In genomic region chr3:185760091-185760490, GRCh38 we compare ENCODE assay signal across 17 cellular contexts.
A peak's percentile ranks its signal among the peaks of the same experiment; 100 is the strongest.
DNase-seq lines count a peak whose midpoint lies in the region; ATAC-seq and TF ChIP-seq lines count a peak whose summit lies in the region.
"Had no signal": no experiment of that assay in that cellular context is flagged by ENCODE, and none has a peak within 500 bp of the region (broad histone marks: within the 10 kb centered on the region; RNA-seq: fewer than 3 reads in every experiment).

No MANE protein-coding gene starts in this region.

- H3K9ac ChIP-seq in skeletal muscle tissue (ENCODE audit: low read depth in 1 of 3, low read length in 3 of 3): peak overlapping the region; percentile 63 to 80 (median 78)

- peaks cover 4% of the 10 kb centered on the region for H3K27me3 Mint-ChIP-seq in HFFc6 (ENCODE audit: insufficient read depth)
- peaks cover 5 to 54% (median 30%) of the 10 kb centered on the region in 5 donors for H3K27me3 Mint-ChIP-seq in naive thymus-derived CD8-positive, alpha-beta T cell

- TF ChIP-seq POLR2A in adrenal gland (IDR thresholded peaks at IDR 0.05): no peak

- TF ChIP-seq CTCF in HFFc6 (IDR thresholded peaks at IDR 0.05) (no peak), adrenal gland (IDR thresholded peaks at IDR 0.05) (no peak), foreskin fibroblast (IDR thresholded peaks at IDR 0.05; ENCODE audit: low read depth, low read length) (no peak)

- H3K27ac Mint-ChIP-seq in HFFc6: peak overlapping the region; percentile 80
- H3K27ac Mint-ChIP-seq in naive thymus-derived CD8-positive, alpha-beta T cell: no peak overlapping the region
- H3K27ac Mint-ChIP-seq: activated B cell treated with CpG ODN at 0.5 μM for 24 hours, memory B cell had no signal

- peak overlapping the region in 1 of 4 donors; percentile 35 for H3K4me3 ChIP-seq in adrenal gland
- peak overlapping the region; percentile 27 to 40 for H3K4me3 ChIP-seq in foreskin fibroblast (ENCODE audit: low read depth in 1 of 2, low read length in 2 of 2)
- H3K4me3 ChIP-seq in skeletal muscle tissue (ENCODE audit: low read length in 3 of 3): peak overlapping the region; percentile 45 to 65 (median 57)
- H3K4me3 ChIP-seq: skin epidermis had no signal

- H3K27ac ChIP-seq in adrenal gland: peak overlapping the region in 3 of 5 donors; percentile 20 to 33 (median 24)
- H3K27ac ChIP-seq in skeletal muscle tissue (ENCODE audit: low read depth, low read length): peak overlapping the region; percentile 87
- H3K27ac ChIP-seq: tibial artery had no signal

- H3K9me3 ChIP-seq in adrenal gland (replicated peaks in 1 of 3) (no peaks in the 10 kb centered on the region), skeletal muscle tissue (ENCODE audit: control insufficient read depth in 3 of 3, low read length in 3 of 3) (no peaks in the 10 kb centered on the region)

- H3K4me3 Mint-ChIP-seq in HFFc6: peak overlapping the region; percentile 75
- no peak overlapping the region for H3K4me3 Mint-ChIP-seq in naive thymus-derived CD8-positive, alpha-beta T cell
- H3K4me3 Mint-ChIP-seq: activated B cell treated with CpG ODN at 0.5 μM for 24 hours, memory B cell had no signal

- no peak for DNase-seq in HFFc6
- no peak for DNase-seq in adrenal gland
- no peak for DNase-seq in foreskin fibroblast
- DNase-seq in naive thymus-derived CD8-positive, alpha-beta T cell: no peak
- DNase-seq in anterior cingulate cortex (lab: John Stamatoyannopoulos, UW): no peak
- DNase-seq: activated B cell treated with CpG ODN at 0.5 μM for 24 hours; activated CD8-positive, alpha-beta memory T cell treated with anti-CD3 and anti-CD28 coated beads for 24 hours; NCI-H1092 treated with DMSO at 0.1 percent for 48 hours; NCI-H2171; NCI-H82; T-helper 1 cell; tibial artery had no signal

- intact Hi-C loops in adrenal gland (cut with DNase I): no loop called here

- H3K27me3 ChIP-seq in adrenal gland: no peaks in the 10 kb centered on the region
- no peaks in the 10 kb centered on the region for H3K27me3 ChIP-seq in skeletal muscle tissue (ENCODE audit: control insufficient read depth in 3 of 3, insufficient read depth in 3 of 3, low read length in 3 of 3)

- H3K4me1 ChIP-seq in adrenal gland (replicated peaks in 1 of 2) (peaks cover 25 to 52% of the 10 kb centered on the region in 2 donors), skeletal muscle tissue (ENCODE audit: control insufficient read depth in 3 of 3, insufficient read depth in 3 of 3, low read length in 3 of 3) (peaks cover 19 to 47% (median 24%) of the 10 kb centered on the region in 3 donors)

- H3K9me3 Mint-ChIP-seq in HFFc6: peaks cover 5% of the 10 kb centered on the region; the same call in 1 of the 2 replicates
- H3K9me3 Mint-ChIP-seq in naive thymus-derived CD8-positive, alpha-beta T cell: peaks cover 0 to 7% (median 3%) of the 10 kb centered on the region in 9 donors

- ATAC-seq in HG03342 (IDR thresholded peaks at IDR 0.05; ENCODE audit: unreplicated experiment) (no peak), GM21367 (IDR thresholded peaks at IDR 0.05; ENCODE audit: unreplicated experiment) (no peak)
- ATAC-seq in naive thymus-derived CD8-positive, alpha-beta T cell: no peak

- WGBS in adrenal gland, 4 donors: 28 to 39% (median 37%) methylated on average over 2 of the region's 2 CpGs

- peaks cover 89% of the 10 kb centered on the region for H3K4me1 Mint-ChIP-seq in HFFc6 (ENCODE audit: low read depth)
- peaks cover 2 to 6% (median 4%) of the 10 kb centered on the region in 4 donors for H3K4me1 Mint-ChIP-seq in naive thymus-derived CD8-positive, alpha-beta T cell
- H3K4me1 Mint-ChIP-seq: activated B cell treated with CpG ODN at 0.5 μM for 24 hours, memory B cell had no signal

- POLR2A ChIA-PET in naive thymus-derived CD8-positive, alpha-beta T cell (lab: Charles Lee): no interaction called here

- H3K36me3 Mint-ChIP-seq in HFFc6 (ENCODE audit: low read depth): peaks cover 23% of the 10 kb centered on the region
- no peaks in the 10 kb centered on the region for H3K36me3 Mint-ChIP-seq in naive thymus-derived CD8-positive, alpha-beta T cell
- H3K36me3 Mint-ChIP-seq: memory B cell had no signal

- H3K36me3 ChIP-seq in adrenal gland (replicated peaks in 1 of 2) (no peaks in the 10 kb centered on the region), skeletal muscle tissue (ENCODE audit: control insufficient read depth in 3 of 3, insufficient read depth in 3 of 3, low read length in 3 of 3) (no peaks in the 10 kb centered on the region)
